In genomic region chr2:241898681-241899270, GRCh38 we compare ENCODE assay signal across 1 cellular context.
TF ChIP-seq lines count a peak whose summit lies in the region.

No MANE protein-coding gene starts in this region.

TF ChIP-seq in HepG2, 621 proteins besides CTCF, POLR2A, EP300 and RAD21:
- TF ChIP-seq PHB2 (IDR thresholded peaks at IDR 0.05; ENCODE audit: partially characterized antibody) (no peak), GLMP (CRISPR knock-in tag; IDR thresholded peaks at IDR 0.05; ENCODE audit: borderline replicate concordance) (no peak), ZMYM4 (CRISPR knock-in tag; IDR thresholded peaks at IDR 0.05) (no peak), ZBTB21 (CRISPR knock-in tag; IDR thresholded peaks at IDR 0.05) (no peak), ZFYVE20 (CRISPR knock-in tag; IDR thresholded peaks at IDR 0.05; ENCODE audit: borderline replicate concordance, low read depth) (no peak), IRF1 (CRISPR knock-in tag; IDR thresholded peaks at IDR 0.05; ENCODE audit: low read depth) (no peak), TEF (CRISPR knock-in tag; IDR thresholded peaks at IDR 0.05) (no peak), ZMAT3 (CRISPR knock-in tag; conservative IDR thresholded peaks at IDR 0.05) (no peak), ETV5 (CRISPR knock-in tag; IDR thresholded peaks at IDR 0.05; ENCODE audit: borderline replicate concordance) (no peak)
